ENCODE assay signal across 11 cellular contexts in the genomic region with DNA sequence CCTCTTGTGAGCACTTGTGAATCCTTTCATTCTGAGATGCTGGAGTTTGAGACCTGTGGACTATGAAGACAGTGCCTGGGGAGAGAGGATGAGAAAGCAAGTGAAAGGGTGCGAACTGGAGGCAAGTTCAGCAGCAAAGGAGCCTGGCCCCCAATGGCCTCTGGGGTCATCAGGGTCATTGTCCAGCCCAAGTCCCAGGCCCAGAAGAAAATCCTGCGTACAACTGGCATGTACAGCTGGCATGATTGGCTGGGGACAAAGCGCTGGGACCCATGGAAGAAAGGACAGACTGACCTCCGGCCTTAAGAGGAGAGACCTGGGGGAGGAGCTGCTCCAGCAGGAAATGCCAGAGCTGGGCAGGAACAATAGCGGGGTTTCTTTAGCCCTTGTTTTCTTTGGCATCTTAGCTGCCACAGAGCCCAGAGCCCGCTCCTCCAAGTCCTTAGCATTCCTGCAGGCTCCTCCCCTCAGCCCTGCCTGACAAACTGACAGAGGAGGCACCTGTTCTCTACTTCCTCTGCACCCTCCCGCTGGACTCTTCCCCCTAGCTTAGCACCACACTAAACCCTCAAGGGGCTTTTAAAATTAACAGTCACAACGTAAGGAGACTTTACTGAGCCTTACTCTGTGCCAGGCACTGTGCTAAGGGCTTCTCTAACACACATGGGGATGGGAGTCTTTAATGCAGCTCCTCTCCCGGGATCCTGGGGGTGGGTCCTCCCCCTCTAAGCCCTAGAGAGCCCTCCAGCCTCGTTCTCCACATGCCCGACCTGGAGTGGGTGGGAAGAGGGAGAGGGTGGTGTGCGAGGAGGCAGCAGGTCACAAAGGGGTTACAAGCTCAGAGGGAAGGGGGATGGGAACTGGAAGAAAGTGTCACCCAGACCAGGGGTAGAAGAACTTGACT. TPM values are rescaled to one million over a fixed set of nuclear protein-coding genes. Genes with fewer than 3 reads are reported as not detected.
DNase-seq lines count a peak whose midpoint lies in the region; ATAC-seq and TF ChIP-seq lines count a peak whose summit lies in the region.
"Had no signal": no experiment of that assay in that cellular context is flagged by ENCODE, and none has a peak within 500 bp of the region (broad histone marks: within the 10 kb centered on the region; RNA-seq: fewer than 3 reads in every experiment).

No MANE protein-coding gene starts in this region.

- H3K27me3 ChIP-seq in CD8-positive, alpha-beta T cell (ENCODE audit: insufficient read depth, low read length), result peaks cover 13% of the 10 kb centered on the region

- ATAC-seq in CD8-positive, alpha-beta T cell, result no peak
- no peak for ATAC-seq in naive B cell (ENCODE audit: low read depth in 2 of 2)

- no peaks in the 10 kb centered on the region for H3K36me3 ChIP-seq in CD8-positive, alpha-beta T cell (ENCODE audit: insufficient read depth, low read length)

- no peak overlapping the region for H3K27ac ChIP-seq in CD8-positive, alpha-beta T cell (ENCODE audit: low read depth, low read length)

- peaks cover 77% of the 10 kb centered on the region for H3K27me3 Mint-ChIP-seq in CD8-positive, alpha-beta T cell (ENCODE audit: low read depth)
- H3K27me3 Mint-ChIP-seq in naive B cell, result peaks cover 61 to 85% (median 82%) of the 10 kb centered on the region in 3 donors

- no peaks in the 10 kb centered on the region for H3K9me3 Mint-ChIP-seq in CD8-positive, alpha-beta T cell
- peaks cover 0 to 4% (median 0%) of the 10 kb centered on the region in 7 donors for H3K9me3 Mint-ChIP-seq in naive B cell

- POLR2A ChIA-PET in CD8-positive, alpha-beta T cell (lab: Charles Lee), result no interaction called here

- no peaks in the 10 kb centered on the region for H3K36me3 Mint-ChIP-seq in CD8-positive, alpha-beta T cell
- H3K36me3 Mint-ChIP-seq in naive B cell, result peaks cover 4 to 10% of the 10 kb centered on the region in 2 donors

- TF ChIP-seq CTCF in CD8-positive, alpha-beta T cell (IDR thresholded peaks at IDR 0.05), result no peak

- in situ Hi-C loops in KBM-7 (cut with MboI; ENCODE audit: low pct_unique_long_range_greater_than_20kb, low sequenced_read_pairs) (no loop called here), T47D (cut with HindIII; ENCODE audit: low pct_unique_long_range_greater_than_20kb, low sequenced_read_pairs) (no loop called here)

- DNase-seq in CD8-positive, alpha-beta T cell, result no peak
- DNase-seq in KBM-7 (peak; percentile 24), T47D (ENCODE audit: low read depth in 1 of 2, low spot score in 1 of 2) (peak; percentile 94 to 99), naive B cell (no peak), middle frontal gyrus (ENCODE audit: extremely low spot score, low spot score) (no peak), SIG-M5 (lab: John Stamatoyannopoulos, UW) (no peak), NCI-H1092 (lab: John Stamatoyannopoulos, UW) (no peak), C1 segment of cervical spinal cord (lab: John Stamatoyannopoulos, UW) (no peak)
- DNase-seq: activated CD4-positive, CD25-positive, alpha-beta regulatory T cell; central memory CD4-positive, alpha-beta T cell had no signal

- peak overlapping the region; percentile 37 for H3K4me3 Mint-ChIP-seq in CD8-positive, alpha-beta T cell
- peak overlapping the region in 6 of 8 donors; percentile 50 to 79 (median 68) for H3K4me3 Mint-ChIP-seq in naive B cell

- H3K4me1 Mint-ChIP-seq in CD8-positive, alpha-beta T cell (ENCODE audit: low read depth), result peaks cover 8% of the 10 kb centered on the region
- peaks cover 8 to 15% (median 11%) of the 10 kb centered on the region in 3 donors for H3K4me1 Mint-ChIP-seq in naive B cell

- H3K4me3 ChIP-seq in CD8-positive, alpha-beta T cell (ENCODE audit: low read depth, low read length), result no peak overlapping the region

- H3K27ac Mint-ChIP-seq in CD8-positive, alpha-beta T cell, result no peak overlapping the region
- H3K27ac Mint-ChIP-seq in naive B cell, result no peak overlapping the region

- no peaks in the 10 kb centered on the region for H3K4me1 ChIP-seq in CD8-positive, alpha-beta T cell (ENCODE audit: insufficient read depth, low read length)

- H3K9me3 ChIP-seq in CD8-positive, alpha-beta T cell (ENCODE audit: low read length), result no peaks in the 10 kb centered on the region

- CTCF ChIA-PET in CD8-positive, alpha-beta T cell (lab: Charles Lee), result interaction anchor here (0.7 to 3.2 kb wide), 4 partner anchors 8 to 96 kb away, joined by 3 to 28 read pairs (median 3); no protein-coding TSS in a partner anchor

- intact Hi-C loops in CD8-positive, alpha-beta T cell (cut with DNase I, micrococcal nuclease), result no loop called here

RNA-seq across cellular contexts. Expression of gene AQP5, which starts 1.9 kb away (rescaled TPM):
- total RNA-seq in CD8-positive, alpha-beta T cell, result not detected
- not detected for polyA plus RNA-seq in naive B cell (ENCODE audit: low read depth in 6 of 6)
- polyA plus RNA-seq: keratinocyte had no signal

RNA-seq across cellular contexts. Expression of gene AQP2, which starts 9.3 kb away (rescaled TPM):
- not detected for total RNA-seq in CD8-positive, alpha-beta T cell
- polyA plus RNA-seq in naive B cell (ENCODE audit: low read depth in 6 of 6), result not detected
- polyA plus RNA-seq: keratinocyte had no signal

RNA-seq across cellular contexts. Expression of gene AQP6, which starts 12.9 kb away (rescaled TPM):
- not detected for total RNA-seq in CD8-positive, alpha-beta T cell
- polyA plus RNA-seq in naive B cell (ENCODE audit: low read depth in 6 of 6), result not detected

RNA-seq across cellular contexts. Expression of gene FAIM2, which starts 56.1 kb away (rescaled TPM):
- not detected for total RNA-seq in CD8-positive, alpha-beta T cell
- not detected for polyA plus RNA-seq in naive B cell (ENCODE audit: low read depth in 6 of 6)
- polyA plus RNA-seq: keratinocyte had no signal

Comparison
In these comparisons a context has a peak if more than half of its experiments do, and no peak if none do; other contexts are left out.
1. DNase-seq: peak in KBM-7 (single experiment) and T47D (2 of 2); none in CD8-positive, alpha-beta T cell (0 of 7), naive B cell (single experiment), middle frontal gyrus (single experiment), SIG-M5 (single experiment), NCI-H1092 (single experiment) and C1 segment of cervical spinal cord (0 of 14).